8 cellular contexts compared by ENCODE assay signal in genomic region chr10:78028438-78029293, GRCh38. TPM values are rescaled to one million over a fixed set of nuclear protein-coding genes. Genes with fewer than 3 reads are reported as not detected.
DNase-seq lines count a peak whose midpoint lies in the region; ATAC-seq and TF ChIP-seq lines count a peak whose summit lies in the region.

No MANE protein-coding gene starts in this region.

- peak overlapping the region; percentile 100 for H3K4me3 Mint-ChIP-seq in natural killer cell

- peak; percentile 3 for ATAC-seq in HG02798 (IDR thresholded peaks at IDR 0.05; ENCODE audit: poor library complexity, unreplicated experiment)
- ATAC-seq in natural killer cell, result peak; percentile 27 to 44 (median 42)
- no peak for ATAC-seq in GM19351 (IDR thresholded peaks at IDR 0.05; ENCODE audit: unreplicated experiment)

- H3K36me3 Mint-ChIP-seq in natural killer cell, result peaks cover 17% of the 10 kb centered on the region

- DNase-seq in GM06990 (ENCODE audit: extremely low read depth, insufficient read length), result no peak
- no peak for DNase-seq in epithelial cell of prostate (ENCODE audit: low read depth, low spot score)
- peak; percentile 47 for DNase-seq in natural killer cell
- no peak for DNase-seq in NCI-H526 treated with DMSO at 0.1 percent for 48 hours (lab: John Stamatoyannopoulos, UW)
- no peak for DNase-seq in dedifferentiated amniotic fluid mesenchymal stem cell (ENCODE audit: extremely low spot score)

- peak overlapping the region; percentile 88 to 98 for H3K27ac Mint-ChIP-seq in natural killer cell

- H3K27ac ChIP-seq in VCaP, result peak overlapping the region; percentile 81
- peak overlapping the region; percentile 59 for H3K27ac ChIP-seq in epithelial cell of prostate

- no peak for TF ChIP-seq CTCF in GM06990 (IDR thresholded peaks at IDR 0.05; ENCODE audit: insufficient read depth, low read length, poor library complexity, severe bottlenecking)
- no peak for TF ChIP-seq CTCF in VCaP (conservative IDR thresholded peaks at IDR 0.05)
- no peak for TF ChIP-seq CTCF in natural killer cell (IDR thresholded peaks at IDR 0.05)

- H3K4me3 ChIP-seq in GM06990 (replicated peaks; ENCODE audit: low read depth, low read length), result peak overlapping the region; percentile 100

- no peaks in the 10 kb centered on the region for H3K9me3 Mint-ChIP-seq in natural killer cell

- H3K4me1 Mint-ChIP-seq in natural killer cell, result peaks cover 33 to 34% of the 10 kb centered on the region in 2 donors

- intact Hi-C loops in natural killer cell (cut with micrococcal nuclease), result loop anchor here (2.0 to 5.0 kb wide), 2 partner anchors 152 to 181 kb away; no protein-coding TSS in a partner anchor

- no peaks in the 10 kb centered on the region for H3K27me3 ChIP-seq in GM06990 (replicated peaks; ENCODE audit: control insufficient read depth, insufficient read depth, low read length)

- no peaks in the 10 kb centered on the region for H3K27me3 Mint-ChIP-seq in natural killer cell (ENCODE audit: low read depth in 2 of 2)

- H3K36me3 ChIP-seq in GM06990 (ENCODE audit: control insufficient read depth, insufficient read depth, low read length), result peaks cover 3% of the 10 kb centered on the region

RNA-seq across cellular contexts. Expression of gene POLR3A, which starts 0.6 kb away (rescaled TPM):
- 10 to 100 TPM; 15.6 to 21.0 (median 17.9) TPM for total RNA-seq in natural killer cell

RNA-seq across cellular contexts. Expression of gene RPS24, which starts 5.0 kb away (rescaled TPM):
- 1,000 to 10,000 TPM in 1 of 3 donors, 100 to 1,000 TPM in 2; 887 to 1,039 (median 981) TPM for total RNA-seq in natural killer cell
